In genomic region chr11:64747961-64748715, GRCh38 we compare ENCODE assay signal across 12 cellular contexts. TPM values are rescaled to one million over a fixed set of nuclear protein-coding genes. Genes with fewer than 3 reads are reported as not detected.
A peak's percentile ranks its signal among the peaks of the same experiment; 100 is the strongest.
DNase-seq lines count a peak whose midpoint lies in the region; ATAC-seq and TF ChIP-seq lines count a peak whose summit lies in the region.
"Had no signal": no experiment of that assay in that cellular context is flagged by ENCODE, and none has a peak within 500 bp of the region (broad histone marks: within the 10 kb centered on the region; RNA-seq: fewer than 3 reads in every experiment).

No MANE protein-coding gene starts in this region.

- no peaks in the 10 kb centered on the region for H3K27me3 ChIP-seq in CD4-positive, CD25-positive, alpha-beta regulatory T cell (ENCODE audit: control insufficient read depth, insufficient read depth, low read length)
- peaks cover 27% of the 10 kb centered on the region for H3K27me3 ChIP-seq in osteoblast (ENCODE audit: insufficient read depth, low read length)
- peaks cover 0 to 25% of the 10 kb centered on the region in 2 donors for H3K27me3 ChIP-seq in body of pancreas

- peaks cover 20% of the 10 kb centered on the region for H3K36me3 Mint-ChIP-seq in CD4-positive, CD25-positive, alpha-beta regulatory T cell

- H3K36me3 ChIP-seq in CD4-positive, CD25-positive, alpha-beta regulatory T cell (ENCODE audit: control insufficient read depth, insufficient read depth, low read length), result peaks cover 9% of the 10 kb centered on the region
- no peaks in the 10 kb centered on the region for H3K36me3 ChIP-seq in osteoblast (ENCODE audit: insufficient read depth, low read length)
- H3K36me3 ChIP-seq in body of pancreas (replicated peaks in 1 of 2; ENCODE audit: insufficient read depth in 1 of 2, low read depth in 2 of 2), result no peaks in the 10 kb centered on the region

- H3K9me3 ChIP-seq in CD4-positive, CD25-positive, alpha-beta regulatory T cell (ENCODE audit: control insufficient read depth in 2 of 2, low read length in 2 of 2), result no peaks in the 10 kb centered on the region
- H3K9me3 ChIP-seq in osteoblast (ENCODE audit: low read depth, low read length), result no peaks in the 10 kb centered on the region
- H3K9me3 ChIP-seq in body of pancreas, result no peaks in the 10 kb centered on the region

- peaks cover 34% of the 10 kb centered on the region for H3K4me1 ChIP-seq in CD4-positive, CD25-positive, alpha-beta regulatory T cell (ENCODE audit: control insufficient read depth, insufficient read depth, low read length, poor library complexity, severe bottlenecking)
- H3K4me1 ChIP-seq in osteoblast (ENCODE audit: insufficient read depth, low read length) (peaks cover 3% of the 10 kb centered on the region), body of pancreas (peaks cover 25% of the 10 kb centered on the region)

- H3K4me1 Mint-ChIP-seq in CD4-positive, CD25-positive, alpha-beta regulatory T cell, result peaks cover 5 to 54% (median 25%) of the 10 kb centered on the region in 4 donors

- H3K79me2 ChIP-seq in osteoblast (ENCODE audit: insufficient read depth, low read length), result no peaks in the 10 kb centered on the region

- H3K27ac ChIP-seq in CD4-positive, CD25-positive, alpha-beta regulatory T cell (ENCODE audit: insufficient read depth, low read length, poor library complexity, severe bottlenecking), result no peak overlapping the region
- no peak overlapping the region for H3K27ac ChIP-seq in osteoblast (ENCODE audit: low read depth, low read length)
- H3K27ac ChIP-seq in body of pancreas, result no peak overlapping the region

- H3K4me2 ChIP-seq in osteoblast (ENCODE audit: insufficient read depth, low read length), result no peak overlapping the region

- peak overlapping the region; percentile 17 to 91 (median 83) for H3K27ac Mint-ChIP-seq in CD4-positive, CD25-positive, alpha-beta regulatory T cell

- ATAC-seq in CD4-positive, CD25-positive, alpha-beta regulatory T cell (ENCODE audit: low read depth in 2 of 2), result no peak
- ATAC-seq in body of pancreas, result no peak

- TF ChIP-seq CTCF in epithelial cell of esophagus (IDR thresholded peaks at IDR 0.05; ENCODE audit: insufficient read depth, low read depth, low read length, missing control alignments) (no peak), osteoblast (IDR thresholded peaks at IDR 0.05; ENCODE audit: extremely low read depth, low read depth, low read length) (no peak), body of pancreas (IDR thresholded peaks at IDR 0.05) (no peak)

- intact Hi-C loops in body of pancreas (cut with DNase I), result no loop called here

- no peak overlapping the region for H3K4me3 ChIP-seq in CD4-positive, CD25-positive, alpha-beta regulatory T cell (ENCODE audit: low read depth, low read length)
- H3K4me3 ChIP-seq in epithelial cell of esophagus (ENCODE audit: low read length) (no peak overlapping the region), osteoblast (ENCODE audit: insufficient read depth, low read length) (no peak overlapping the region), body of pancreas (no peak overlapping the region)

- H4K20me1 ChIP-seq in osteoblast (ENCODE audit: insufficient read depth, low read length), result no peaks in the 10 kb centered on the region

- no peak overlapping the region for H2AFZ ChIP-seq in osteoblast (ENCODE audit: low read length)

- peaks cover 0 to 1% (median 0%) of the 10 kb centered on the region in 7 donors for H3K9me3 Mint-ChIP-seq in CD4-positive, CD25-positive, alpha-beta regulatory T cell

- no peak for DNase-seq in CD4-positive, CD25-positive, alpha-beta regulatory T cell
- peak; percentile 63 for DNase-seq in HCEC 1CT
- peak; percentile 36 for DNase-seq in epithelial cell of esophagus (ENCODE audit: low read depth)
- DNase-seq in osteoblast (ENCODE audit: insufficient read length, low spot score, missing footprints), result peak; percentile 91
- DNase-seq in NCI-H1105 (lab: John Stamatoyannopoulos, UW), result no peak
- no peak for DNase-seq in NOMO-1 treated with DMSO at 0.1 percent for 48 hours (lab: John Stamatoyannopoulos, UW; ENCODE audit: unreplicated experiment)
- DNase-seq in T-helper 9 cell, result no peak
- no peak for DNase-seq in body of pancreas
- DNase-seq: cerebellar nuclear complex, GDM1, hippocampal formation, NCI-H82 had no signal

- H3K4me3 Mint-ChIP-seq in CD4-positive, CD25-positive, alpha-beta regulatory T cell, result peak overlapping the region in 3 of 4 donors; percentile 48 to 81 (median 77)

- no peak for TF ChIP-seq POLR2A in body of pancreas (IDR thresholded peaks at IDR 0.05)

- WGBS in body of pancreas, 2 donors, result 87 to 90% methylated on average over 15 of the region's 15 CpGs

- H3K27me3 Mint-ChIP-seq in CD4-positive, CD25-positive, alpha-beta regulatory T cell, result peaks cover 5% of the 10 kb centered on the region

RNA-seq across cellular contexts. Expression of gene RASGRP2, which starts 4.2 kb away (rescaled TPM):
- total RNA-seq in CD4-positive, CD25-positive, alpha-beta regulatory T cell, result 570 TPM
- polyA plus RNA-seq in CD4-positive, CD25-positive, alpha-beta regulatory T cell, result 100 to 1,000 TPM; 140 to 170 (median 157) TPM
- total RNA-seq in osteoblast, result 0.29 TPM in 1 of 2 replicates, not detected in the other
- 10 to 100 TPM in 1 of 2 donors, 1 to 10 TPM in 1; 4.6 to 17.9 TPM for total RNA-seq in body of pancreas

RNA-seq across cellular contexts. Expression of gene PYGM, which starts 11.6 kb away (rescaled TPM):
- total RNA-seq in CD4-positive, CD25-positive, alpha-beta regulatory T cell, result 10.9 TPM
- under 1 TPM in 2 of 4 donors, not detected in 2; 0.17 to 0.43 TPM for polyA plus RNA-seq in CD4-positive, CD25-positive, alpha-beta regulatory T cell
- total RNA-seq in osteoblast, result 0.29 and 0.36 TPM in 2 replicates
- 1 to 10 TPM in 1 of 2 donors, under 1 TPM in 1; 0.78 to 4.3 TPM for total RNA-seq in body of pancreas

RNA-seq across cellular contexts. Expression of gene NRXN2, which starts 25.1 kb away (rescaled TPM):
- total RNA-seq in CD4-positive, CD25-positive, alpha-beta regulatory T cell, result 0.42 TPM
- polyA plus RNA-seq in CD4-positive, CD25-positive, alpha-beta regulatory T cell, result not detected
- total RNA-seq in osteoblast (62.5 and 90.1 TPM in 2 replicates), body of pancreas (1 to 10 TPM; 1.3 to 4.9 TPM)

RNA-seq across cellular contexts. Expression of gene SF1, which starts 30.2 kb away (rescaled TPM):
- 1,361 TPM for total RNA-seq in CD4-positive, CD25-positive, alpha-beta regulatory T cell
- polyA plus RNA-seq in CD4-positive, CD25-positive, alpha-beta regulatory T cell, result 100 to 1,000 TPM in 1 of 4 donors, 10 to 100 TPM in 3; 75.0 to 100 (median 89.3) TPM
- 114 and 130 TPM in 2 replicates for total RNA-seq in osteoblast
- total RNA-seq in body of pancreas, result 100 to 1,000 TPM; 150 to 470 TPM

RNA-seq across cellular contexts. Expression of gene MAP4K2, which starts 54.9 kb away (rescaled TPM):
- 85.0 TPM for total RNA-seq in CD4-positive, CD25-positive, alpha-beta regulatory T cell
- polyA plus RNA-seq in CD4-positive, CD25-positive, alpha-beta regulatory T cell, result 10 to 100 TPM; 31.5 to 39.5 (median 34.8) TPM
- total RNA-seq in osteoblast (6.2 and 9.8 TPM in 2 replicates), body of pancreas (10 to 100 TPM; 10.4 to 18.1 TPM)

Comparison
In these comparisons a context has a peak if more than half of its experiments do, and no peak if none do; other contexts are left out.
1. DNase-seq: peak in HCEC 1CT (single experiment), epithelial cell of esophagus (single experiment) and osteoblast (single experiment); none in CD4-positive, CD25-positive, alpha-beta regulatory T cell (0 of 3), NCI-H1105 (single experiment), NOMO-1 treated with DMSO at 0.1 percent for 48 hours (single experiment), T-helper 9 cell (single experiment) and body of pancreas (0 of 4).
2. RNA of gene RASGRP2, which starts 4.2 kb away (total RNA-seq): 570 TPM in CD4-positive, CD25-positive, alpha-beta regulatory T cell (single experiment); 4.6 to 17.9 TPM in body of pancreas and 0.29 TPM in osteoblast; every median in the first group is over 10 times any median in the second.
3. RNA of gene NRXN2, which starts 25.1 kb away (total RNA-seq): 62.5 to 90.1 TPM in osteoblast; 1.3 to 4.9 TPM in body of pancreas and 0.42 TPM in CD4-positive, CD25-positive, alpha-beta regulatory T cell (single experiment); every median in the first group is over 10 times any median in the second.